ENCODE assay signal across 1 cellular context in the genomic region with DNA sequence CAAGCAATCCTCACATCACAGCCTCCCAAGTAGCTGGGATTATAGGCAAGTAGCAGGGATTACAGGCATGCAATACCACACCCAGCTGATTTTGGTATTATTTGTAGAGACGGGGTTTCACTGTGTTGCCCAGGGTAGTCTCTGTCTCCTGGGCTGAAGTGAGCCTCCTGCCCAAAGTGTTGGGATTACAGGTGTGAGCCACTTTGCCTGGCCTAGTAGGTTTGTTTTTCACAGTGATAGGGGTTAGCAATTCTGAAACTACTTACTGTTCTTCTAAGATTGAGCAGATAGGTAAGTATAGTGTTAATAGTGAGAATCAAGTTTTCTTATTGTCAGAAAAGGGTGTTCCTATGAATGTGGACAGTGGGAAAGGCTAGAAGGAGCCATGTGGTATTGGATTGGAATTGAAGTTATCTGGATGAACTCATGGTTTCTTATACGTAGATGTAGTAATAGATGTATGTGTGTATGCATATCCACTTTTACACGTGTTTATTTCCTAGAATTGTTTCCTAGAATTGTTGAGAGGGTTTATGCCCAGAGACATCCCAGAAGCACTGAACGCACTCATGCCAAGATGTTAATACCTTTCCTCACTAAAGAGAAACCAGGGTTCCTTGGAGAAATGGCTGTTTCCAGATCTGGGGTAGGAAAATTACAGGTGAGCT.
TF ChIP-seq lines count a peak whose summit lies in the region.

No MANE protein-coding gene starts in this region.

TF ChIP-seq in WTC11, 78 proteins besides CTCF, POLR2A, EP300 and RAD21 (continued from another document):
- TF ChIP-seq, protein P1, sequence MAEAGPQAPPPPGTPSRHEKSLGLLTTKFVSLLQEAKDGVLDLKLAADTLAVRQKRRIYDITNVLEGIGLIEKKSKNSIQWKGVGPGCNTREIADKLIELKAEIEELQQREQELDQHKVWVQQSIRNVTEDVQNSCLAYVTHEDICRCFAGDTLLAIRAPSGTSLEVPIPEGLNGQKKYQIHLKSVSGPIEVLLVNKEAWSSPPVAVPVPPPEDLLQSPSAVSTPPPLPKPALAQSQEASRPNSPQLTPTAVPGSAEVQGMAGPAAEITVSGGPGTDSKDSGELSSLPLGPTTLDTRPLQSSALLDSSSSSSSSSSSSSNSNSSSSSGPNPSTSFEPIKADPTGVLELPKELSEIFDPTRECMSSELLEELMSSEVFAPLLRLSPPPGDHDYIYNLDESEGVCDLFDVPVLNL (CRISPR knock-in tag; IDR thresholded peaks at IDR 0.05; ENCODE audit: borderline replicate concordance, low read depth) = no peak
- TF ChIP-seq ARID4B (CRISPR knock-in tag; IDR thresholded peaks at IDR 0.05; ENCODE audit: borderline replicate concordance) = no peak
